Comparison of ENCODE assay signal across 8 cellular contexts in genomic region chr2:74843371-74844298, GRCh38. TPM values are rescaled to one million over a fixed set of nuclear protein-coding genes. Genes with fewer than 3 reads are reported as not detected.
DNase-seq lines count a peak whose midpoint lies in the region; ATAC-seq and TF ChIP-seq lines count a peak whose summit lies in the region.

No MANE protein-coding gene starts in this region.

- H2AFZ ChIP-seq in neuronal stem cell (ENCODE audit: low read length) = no peak overlapping the region

- no peak for TF ChIP-seq CTCF in CD8-positive, alpha-beta T cell (IDR thresholded peaks at IDR 0.05)
- no peak for TF ChIP-seq CTCF in foreskin fibroblast (IDR thresholded peaks at IDR 0.05; ENCODE audit: low read depth, low read length)

- no peaks in the 10 kb centered on the region for H3K27me3 ChIP-seq in CD8-positive, alpha-beta T cell (ENCODE audit: insufficient read depth, low read length)
- no peaks in the 10 kb centered on the region for H3K27me3 ChIP-seq in neuronal stem cell (ENCODE audit: control insufficient read depth in 3 of 3, insufficient read depth in 3 of 3, low read depth in 1 of 3, low read length in 3 of 3)

- no peak overlapping the region for H3K4me3 ChIP-seq in CD8-positive, alpha-beta T cell (ENCODE audit: low read depth, low read length)
- peak overlapping the region; percentile 16 to 22 for H3K4me3 ChIP-seq in foreskin fibroblast (ENCODE audit: low read depth in 1 of 2, low read length in 2 of 2)
- no peak overlapping the region for H3K4me3 ChIP-seq in neuronal stem cell (ENCODE audit: low read length in 2 of 2)

- peak overlapping the region; percentile 61 for H3K27ac Mint-ChIP-seq in CD8-positive, alpha-beta T cell
- H3K27ac Mint-ChIP-seq in activated CD4-positive, alpha-beta T cell treated with anti-CD3 and anti-CD28 coated beads, Interleukin-2, amount 10 ng/mL, durations not matched to agents 24 days and 14 days = peak overlapping the region; percentile 80

- H3K27me3 Mint-ChIP-seq in CD8-positive, alpha-beta T cell (ENCODE audit: low read depth) = no peaks in the 10 kb centered on the region
- no peaks in the 10 kb centered on the region for H3K27me3 Mint-ChIP-seq in activated CD4-positive, alpha-beta T cell treated with anti-CD3 and anti-CD28 coated beads, Interleukin-2, amount 10 ng/mL, durations not matched to agents 24 days and 14 days

- H3K79me1 ChIP-seq in neuronal stem cell (ENCODE audit: low read depth, low read length) = peaks cover 8% of the 10 kb centered on the region

- POLR2A ChIA-PET in CD8-positive, alpha-beta T cell (lab: Charles Lee) = no interaction called here

- H3K27ac ChIP-seq in CD8-positive, alpha-beta T cell (ENCODE audit: low read depth, low read length) = no peak overlapping the region
- no peak overlapping the region for H3K27ac ChIP-seq in neuronal stem cell (replicated peaks; ENCODE audit: low read length)

- no peak overlapping the region for H2BK12ac ChIP-seq in neuronal stem cell (ENCODE audit: low read length)

- H3K36me3 ChIP-seq in CD8-positive, alpha-beta T cell (ENCODE audit: insufficient read depth, low read length) = no peaks in the 10 kb centered on the region
- peaks cover 0 to 1% of the 10 kb centered on the region in 2 donors for H3K36me3 ChIP-seq in neuronal stem cell (replicated peaks in 1 of 2; ENCODE audit: control insufficient read depth in 2 of 2, insufficient read depth in 2 of 2, low read length in 2 of 2)

- CTCF ChIA-PET in CD8-positive, alpha-beta T cell (lab: Charles Lee) = interaction anchor here (1.3 to 1.5 kb wide), 2 partner anchors 18 to 31 kb away, joined by 4 read pairs; no protein-coding TSS in a partner anchor

- H3K9me3 ChIP-seq in CD8-positive, alpha-beta T cell (ENCODE audit: low read length) = no peaks in the 10 kb centered on the region
- no peaks in the 10 kb centered on the region for H3K9me3 ChIP-seq in neuronal stem cell (replicated peaks in 1 of 2; ENCODE audit: control insufficient read depth in 2 of 2, insufficient read depth in 1 of 2, low read depth in 1 of 2, low read length in 2 of 2)

- H3K36me3 Mint-ChIP-seq in CD8-positive, alpha-beta T cell = no peaks in the 10 kb centered on the region
- H3K36me3 Mint-ChIP-seq in activated CD4-positive, alpha-beta T cell treated with anti-CD3 and anti-CD28 coated beads, Interleukin-2, amount 10 ng/mL, durations not matched to agents 24 days and 14 days (ENCODE audit: low read depth) = peaks cover 25% of the 10 kb centered on the region

- no peak overlapping the region for H2BK5ac ChIP-seq in neuronal stem cell (ENCODE audit: low read length)

- peak overlapping the region; percentile 35 for H3K4me3 Mint-ChIP-seq in CD8-positive, alpha-beta T cell
- H3K4me3 Mint-ChIP-seq in activated CD4-positive, alpha-beta T cell treated with anti-CD3 and anti-CD28 coated beads, Interleukin-2, amount 10 ng/mL, durations not matched to agents 24 days and 14 days = peak overlapping the region; percentile 81

- H3K23ac ChIP-seq in neuronal stem cell (ENCODE audit: low read depth, low read length, poor library complexity) = no peak overlapping the region

- peaks cover 89% of the 10 kb centered on the region for H3K4me1 ChIP-seq in CD8-positive, alpha-beta T cell (ENCODE audit: insufficient read depth, low read length)
- H3K4me1 ChIP-seq in neuronal stem cell (ENCODE audit: control insufficient read depth in 2 of 2, insufficient read depth in 1 of 2, low read depth in 1 of 2, low read length in 2 of 2) = peaks cover 2 to 7% of the 10 kb centered on the region in 2 donors

- H3K14ac ChIP-seq in neuronal stem cell (ENCODE audit: low read length) = no peak overlapping the region

- H2BK15ac ChIP-seq in neuronal stem cell (ENCODE audit: low read length) = no peak overlapping the region

- no peak overlapping the region for H3K9ac ChIP-seq in neuronal stem cell (ENCODE audit: low read depth, low read length, poor library complexity)

- no peak overlapping the region for H2AK5ac ChIP-seq in neuronal stem cell (ENCODE audit: low read depth, low read length)

- no peak overlapping the region for H4K91ac ChIP-seq in neuronal stem cell (ENCODE audit: low read depth, low read length, poor library complexity)

- no peak overlapping the region for H3K18ac ChIP-seq in neuronal stem cell (ENCODE audit: low read length)

- H3K4me1 Mint-ChIP-seq in CD8-positive, alpha-beta T cell (ENCODE audit: low read depth) = peaks cover 85% of the 10 kb centered on the region
- peaks cover 86% of the 10 kb centered on the region for H3K4me1 Mint-ChIP-seq in activated CD4-positive, alpha-beta T cell treated with anti-CD3 and anti-CD28 coated beads, Interleukin-2, amount 10 ng/mL, durations not matched to agents 24 days and 14 days

- no peaks in the 10 kb centered on the region for H3K9me3 Mint-ChIP-seq in CD8-positive, alpha-beta T cell
- no peaks in the 10 kb centered on the region for H3K9me3 Mint-ChIP-seq in activated CD4-positive, alpha-beta T cell treated with anti-CD3 and anti-CD28 coated beads, Interleukin-2, amount 10 ng/mL, durations not matched to agents 24 days and 14 days

- WGBS in neuronal stem cell (ENCODE audit: extremely low coverage in 2 of 2, insufficient read length in 2 of 2, insufficient replicate concordance in 1 of 2), 2 donors = no CpG with 5 or more reads among the region's 5 CpGs

- DNase-seq in CD8-positive, alpha-beta T cell = no peak
- peak; percentile 86 for DNase-seq in activated CD4-positive, alpha-beta T cell treated with anti-CD3 and anti-CD28 coated beads, Interleukin-2, amount 10 ng/mL, durations not matched to agents 24 days and 14 days
- DNase-seq in foreskin fibroblast (peak; percentile 82 to 91), NCI-H748 (lab: John Stamatoyannopoulos, UW; ENCODE audit: unreplicated experiment) (no peak), neuronal stem cell (ENCODE audit: low spot score) (no peak)
- DNase-seq in stimulated activated CD4-positive, alpha-beta T cell treated with anti-CD3 and anti-CD28 coated beads, Interleukin-4, amount 100 ng/mL, for 24 hours = peak; percentile 25

- peak; percentile 60 for ATAC-seq in CD8-positive, alpha-beta T cell
- ATAC-seq in GM19438 (IDR thresholded peaks at IDR 0.05; ENCODE audit: low read depth, unreplicated experiment) (peak; percentile 93), HG03442 (IDR thresholded peaks at IDR 0.05; ENCODE audit: unreplicated experiment) (peak; percentile 90)

- H2BK120ac ChIP-seq in neuronal stem cell (ENCODE audit: low read depth, low read length) = no peak overlapping the region

- H3K4me2 ChIP-seq in neuronal stem cell (ENCODE audit: insufficient read depth, low read length, poor library complexity, severe bottlenecking) = no peak overlapping the region

- H4K8ac ChIP-seq in neuronal stem cell (ENCODE audit: low read depth, low read length) = no peak overlapping the region

- H3K4ac ChIP-seq in neuronal stem cell (ENCODE audit: low read length) = no peak overlapping the region

- intact Hi-C loops in CD8-positive, alpha-beta T cell (cut with DNase I, micrococcal nuclease) = loop anchor here in 1 of 2 experiments (10.0 kb wide), 1 partner anchor 571 kb away; no protein-coding TSS in a partner anchor
- intact Hi-C loops in activated CD4-positive, alpha-beta T cell treated with anti-CD3 and anti-CD28 coated beads, Interleukin-2, amount 10 ng/mL, durations not matched to agents 24 days and 14 days (cut with micrococcal nuclease) = loop anchor here (1.0 to 10.0 kb wide), 2 partner anchors 8 to 269 kb away; no protein-coding TSS in a partner anchor

RNA-seq across cellular contexts. Expression of gene HK2, which starts 9.7 kb away (rescaled TPM):
- 1 to 10 TPM; 6.5 to 8.9 TPM for total RNA-seq in CD8-positive, alpha-beta T cell
- total RNA-seq in activated CD4-positive, alpha-beta T cell treated with anti-CD3 and anti-CD28 coated beads, Interleukin-2, amount 10 ng/mL, durations not matched to agents 24 days and 14 days = 118 and 120 TPM in 2 replicates
- polyA plus RNA-seq in neuronal stem cell (2013, experiment 1 of 2) = 8.2 TPM
- polyA plus RNA-seq in neuronal stem cell (2013, experiment 2 of 2) = 8.4 TPM

Comparison
In these comparisons a context has a peak if more than half of its experiments do, and no peak if none do; other contexts are left out.
1. DNase-seq: peak in activated CD4-positive, alpha-beta T cell treated with anti-CD3 and anti-CD28 coated beads, Interleukin-2, amount 10 ng/mL, durations not matched to agents 24 days and 14 days (single experiment), foreskin fibroblast (2 of 2) and stimulated activated CD4-positive, alpha-beta T cell treated with anti-CD3 and anti-CD28 coated beads, Interleukin-4, amount 100 ng/mL, for 24 hours (single experiment); none in CD8-positive, alpha-beta T cell (0 of 7), NCI-H748 (single experiment) and neuronal stem cell (single experiment).
2. H3K4me3 ChIP-seq: peak in foreskin fibroblast (2 of 2); none in CD8-positive, alpha-beta T cell (single experiment) and neuronal stem cell (0 of 2).
3. RNA of gene HK2, which starts 9.7 kb away (total RNA-seq): 118 to 120 TPM in activated CD4-positive, alpha-beta T cell treated with anti-CD3 and anti-CD28 coated beads, Interleukin-2, amount 10 ng/mL, durations not matched to agents 24 days and 14 days; 6.5 to 8.9 TPM in CD8-positive, alpha-beta T cell; every median in the first group is over 10 times any median in the second.
4. Peak in every context shown above with its lines, with median percentiles within 50 percentile points of each other: ATAC-seq.